Comparison of ENCODE assay signal across 8 cellular contexts in the genomic region with DNA sequence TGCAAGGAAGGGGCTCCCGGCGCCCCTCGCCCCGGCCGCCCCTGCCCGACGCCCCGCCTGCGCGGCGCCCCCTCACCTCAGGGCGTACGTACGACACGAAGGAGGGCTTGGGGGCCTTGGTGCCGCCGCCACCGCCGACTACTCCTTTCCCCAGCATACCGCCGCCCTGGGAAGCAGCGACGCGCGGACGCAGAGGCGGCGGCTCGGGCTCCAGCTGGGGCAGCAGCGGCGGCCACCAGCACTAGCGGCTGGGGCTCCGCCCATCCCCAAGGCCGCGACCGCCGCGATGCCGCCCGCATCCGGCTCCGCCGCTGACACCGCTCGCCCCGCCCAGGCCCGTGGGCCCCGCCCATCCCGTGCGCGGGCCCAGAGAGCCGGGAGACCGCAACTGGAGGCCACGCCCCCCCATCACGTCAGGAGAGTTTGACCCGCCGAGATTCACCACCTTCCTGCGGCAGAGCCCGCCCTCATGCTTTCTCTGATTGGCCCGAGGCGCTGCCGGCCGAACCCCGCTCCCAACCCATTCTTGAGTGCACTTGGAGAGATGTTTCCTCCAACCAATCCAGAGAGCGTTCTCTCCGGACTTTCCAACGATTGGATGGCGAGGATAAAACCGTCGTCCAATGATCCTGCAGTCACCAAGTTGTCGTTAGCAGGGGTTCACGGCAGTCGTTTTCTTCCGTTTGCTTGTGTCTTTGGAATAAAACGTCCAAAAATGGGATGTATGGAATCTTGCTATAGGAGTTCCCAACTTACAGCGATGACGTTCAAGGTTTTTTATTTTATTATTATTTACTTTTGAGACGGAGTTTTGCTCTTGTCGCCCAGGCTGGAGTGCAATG. TPM values are rescaled to one million over a fixed set of nuclear protein-coding genes. Genes with fewer than 3 reads are reported as not detected.
DNase-seq lines count a peak whose midpoint lies in the region; ATAC-seq and TF ChIP-seq lines count a peak whose summit lies in the region.

Gene MTMR12, minus strand, starts transcription at position 258 of the 842 bp plus-strand sequence. Its CDS starts 101 bp downstream, at position 157.

- no peaks in the 10 kb centered on the region for H3K9me3 ChIP-seq in thymus (ENCODE audit: control insufficient read depth)

- peaks cover 7% of the 10 kb centered on the region for H3K36me3 Mint-ChIP-seq in osteocyte (ENCODE audit: unreplicated experiment)

- intact Hi-C loops in head of caudate nucleus (cut with DNase I), result loop anchor here (5.0 to 10.0 kb wide), 5 partner anchors 36 to 274 kb away; partner anchors contain the start of genes GOLPH3 and SUB1

- H3K4me1 ChIP-seq in thymus (ENCODE audit: control insufficient read depth, insufficient read depth, low read length), result peaks cover 6% of the 10 kb centered on the region

- H3K27me3 Mint-ChIP-seq in osteocyte (ENCODE audit: unreplicated experiment), result no peaks in the 10 kb centered on the region

- H3K9me3 Mint-ChIP-seq in osteocyte (ENCODE audit: unreplicated experiment), result no peaks in the 10 kb centered on the region

- no peaks in the 10 kb centered on the region for H3K36me3 ChIP-seq in thymus (ENCODE audit: control insufficient read depth, insufficient read depth)

- TF ChIP-seq CTCF in GM12864 (IDR thresholded peaks at IDR 0.05; ENCODE audit: low read depth, low read length, missing control alignments), result no peak
- no peak for TF ChIP-seq CTCF in osteocyte (IDR thresholded peaks at IDR 0.05)

- H3K4me1 Mint-ChIP-seq in osteocyte (ENCODE audit: unreplicated experiment), result peaks cover 23% of the 10 kb centered on the region

- peak; percentile 98 for DNase-seq in GM12864 (ENCODE audit: low read depth)
- peak; percentile 99 to 100 (median 100) for DNase-seq in NCI-H1417 (lab: John Stamatoyannopoulos, UW)
- peak; percentile 99 to 100 for DNase-seq in SW 1271 (lab: John Stamatoyannopoulos, UW)
- DNase-seq in activated naive CD8-positive, alpha-beta T cell treated with anti-CD3 and anti-CD28 coated beads, Interleukin-2, amount 50 U/mL, for 16 hours (ENCODE audit: low read depth, low spot score), result peak; percentile 99
- peak; percentile 99 to 100 (median 100) for DNase-seq in head of caudate nucleus
- peak; percentile 100 for DNase-seq in osteocyte (ENCODE audit: extremely low spot score, unreplicated experiment)

- H3K27ac Mint-ChIP-seq in osteocyte (ENCODE audit: unreplicated experiment), result peak within 1 kb of the TSS; percentile 93

- peak within 1 kb of the TSS; percentile 87 for H3K27ac ChIP-seq in thymus (ENCODE audit: low read depth)

- peak within 1 kb of the TSS; percentile 84 for H3K4me3 Mint-ChIP-seq in osteocyte (ENCODE audit: unreplicated experiment)

- no peaks in the 10 kb centered on the region for H3K27me3 ChIP-seq in thymus (ENCODE audit: control insufficient read depth, insufficient read depth)

- under 1% methylated on average over 79 of the region's 79 CpGs for WGBS in thymus

- H3K4me3 ChIP-seq in GM12864 (ENCODE audit: low read depth, low read length), result peak within 1 kb of the TSS; percentile 94
- peak within 1 kb of the TSS; percentile 63 for H3K4me3 ChIP-seq in thymus (ENCODE audit: low read length)

- peak; percentile 90 for ATAC-seq in HG02759 (IDR thresholded peaks at IDR 0.05; ENCODE audit: unreplicated experiment)

RNA-seq across cellular contexts. Expression of gene MTMR12, which starts in this region (rescaled TPM):
- 19.6 and 23.4 TPM in 2 replicates for total RNA-seq in osteocyte
- polyA plus RNA-seq in thymus, result 11.7 TPM

Comparison
In these comparisons a context has a peak if more than half of its experiments do, and no peak if none do; other contexts are left out.
1. Peak in every context shown above with its lines: DNase-seq, ATAC-seq, H3K4me3 ChIP-seq and H3K27ac ChIP-seq.